ENCODE assay signal across 8 cellular contexts in genomic region chr19:19732579-19733501, GRCh38. TPM values are rescaled to one million over a fixed set of nuclear protein-coding genes. Genes with fewer than 3 reads are reported as not detected.
DNase-seq lines count a peak whose midpoint lies in the region; ATAC-seq and TF ChIP-seq lines count a peak whose summit lies in the region.

Gene ZNF14, minus strand, starts transcription at chr19:19733112. Its CDS starts 154 bp downstream, at chr19:19732958.

- peaks cover 0 to 19% (median 6%) of the 10 kb centered on the region in 4 donors for H3K36me3 ChIP-seq in upper lobe of left lung

- no peak for TF ChIP-seq EP300 in upper lobe of left lung (IDR thresholded peaks at IDR 0.05)

- intact Hi-C loops in left cardiac atrium (cut with DNase I), result no loop called here
- intact Hi-C loops in posterior cingulate gyrus (cut with DNase I), result loop anchor here (5.0 to 10.0 kb wide), 2 partner anchors 58 to 134 kb away; partner anchors contain the start of gene ZNF253

- ATAC-seq in HG02623 (IDR thresholded peaks at IDR 0.05; ENCODE audit: unreplicated experiment) (peak; percentile 99), left cardiac atrium (peak; percentile 100), upper lobe of left lung (ENCODE audit: low FRiP score in 2 of 2) (peak; percentile 99 to 100)

- DNase-seq in GM12865 (ENCODE audit: low read depth) (peak; percentile 96), NCI-H1105 treated with DMSO at 0.1 percent for 48 hours (lab: John Stamatoyannopoulos, UW) (peak; percentile 96), T follicular helper cell (ENCODE audit: low read depth) (peak; percentile 88), amniotic epithelial cell (ENCODE audit: low read depth) (peak; percentile 90), left cardiac atrium (peak; percentile 95), posterior cingulate gyrus (peak; percentile 87 to 99 (median 92)), upper lobe of left lung (peak; percentile 95 to 96)

- peaks cover 8 to 14% (median 9%) of the 10 kb centered on the region in 4 donors for H3K4me1 ChIP-seq in upper lobe of left lung

- 0 to 1% methylated on average over 21 to 51 of the region's 61 CpGs for WGBS in upper lobe of left lung, 2 donors

- no peaks in the 10 kb centered on the region for H3K27me3 ChIP-seq in upper lobe of left lung

- peak in 3 of 4 donors; percentile 59 to 84 (median 80) for TF ChIP-seq POLR2A in upper lobe of left lung (IDR thresholded peaks at IDR 0.05)

- H3K4me3 ChIP-seq in GM12865 (ENCODE audit: low read depth, low read length), result peak within 1 kb of the TSS; percentile 85
- peak within 1 kb of the TSS; percentile 86 to 98 (median 93) for H3K4me3 ChIP-seq in upper lobe of left lung

- H3K27ac ChIP-seq in upper lobe of left lung, result peak within 1 kb of the TSS; percentile 68 to 89 (median 78)

- H3K9me3 ChIP-seq in upper lobe of left lung, result peaks cover 10 to 29% (median 23%) of the 10 kb centered on the region in 4 donors

- peak; percentile 16 for TF ChIP-seq CTCF in GM12865 (IDR thresholded peaks at IDR 0.05; ENCODE audit: insufficient read depth, low read depth, low read length, missing control alignments)
- peak in 3 of 6 experiments; percentile 13 to 22 (median 15) for TF ChIP-seq CTCF in upper lobe of left lung (IDR thresholded peaks at IDR 0.05)

RNA-seq across cellular contexts. Expression of gene ZNF14, which starts in this region (rescaled TPM):
- total RNA-seq in left cardiac atrium (1 to 10 TPM; 4.6 to 4.7 TPM), upper lobe of left lung (10 to 100 TPM in 2 of 6 donors, 1 to 10 TPM in 4; 4.7 to 13.6 (median 5.1) TPM)

Comparison
In these comparisons a context has a peak if more than half of its experiments do, and no peak if none do; other contexts are left out.
1. Peak in every context shown above with its lines: DNase-seq, ATAC-seq, H3K4me3 ChIP-seq and H3K27ac ChIP-seq.